Comparison of ENCODE assay signal across 1 cellular context in the genomic region with DNA sequence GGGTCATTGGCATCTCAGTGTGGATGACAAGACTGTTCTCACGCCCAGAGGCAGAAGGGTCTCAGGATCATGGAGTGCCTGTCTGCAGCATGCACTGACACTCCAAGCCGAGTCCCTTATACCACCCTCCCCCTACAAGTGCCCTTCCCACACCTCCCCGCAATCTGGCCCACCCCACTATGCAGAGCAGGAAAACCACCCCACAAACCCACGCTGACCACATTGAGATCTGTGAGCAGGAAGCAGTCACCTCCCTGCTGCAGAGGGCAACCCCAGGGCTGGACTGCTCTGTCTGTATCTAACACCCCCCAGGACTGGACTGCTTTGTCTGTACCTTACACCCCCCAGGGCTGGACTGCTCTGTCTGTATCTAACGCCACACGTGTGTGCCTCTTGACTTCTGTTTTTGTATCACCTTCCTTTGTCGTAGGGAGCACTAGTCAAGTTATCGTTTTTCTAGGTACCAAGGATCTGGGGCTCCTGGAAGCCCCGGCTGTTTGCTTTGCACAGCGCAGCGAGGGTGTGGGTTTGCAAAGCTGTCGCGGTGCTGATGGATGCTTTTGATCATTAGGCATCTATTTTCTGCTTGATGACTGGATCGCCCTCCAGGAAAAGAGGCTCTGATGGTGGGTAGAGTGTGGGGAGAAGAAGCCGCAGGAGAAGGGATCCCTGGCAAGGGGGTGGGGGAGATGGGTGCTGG.
TF ChIP-seq lines count a peak whose summit lies in the region.

No MANE protein-coding gene starts in this region.

TF ChIP-seq in GM23338, 12 proteins besides CTCF, POLR2A, EP300 and RAD21 (continued from another document):
- TF ChIP-seq, protein P1, sequence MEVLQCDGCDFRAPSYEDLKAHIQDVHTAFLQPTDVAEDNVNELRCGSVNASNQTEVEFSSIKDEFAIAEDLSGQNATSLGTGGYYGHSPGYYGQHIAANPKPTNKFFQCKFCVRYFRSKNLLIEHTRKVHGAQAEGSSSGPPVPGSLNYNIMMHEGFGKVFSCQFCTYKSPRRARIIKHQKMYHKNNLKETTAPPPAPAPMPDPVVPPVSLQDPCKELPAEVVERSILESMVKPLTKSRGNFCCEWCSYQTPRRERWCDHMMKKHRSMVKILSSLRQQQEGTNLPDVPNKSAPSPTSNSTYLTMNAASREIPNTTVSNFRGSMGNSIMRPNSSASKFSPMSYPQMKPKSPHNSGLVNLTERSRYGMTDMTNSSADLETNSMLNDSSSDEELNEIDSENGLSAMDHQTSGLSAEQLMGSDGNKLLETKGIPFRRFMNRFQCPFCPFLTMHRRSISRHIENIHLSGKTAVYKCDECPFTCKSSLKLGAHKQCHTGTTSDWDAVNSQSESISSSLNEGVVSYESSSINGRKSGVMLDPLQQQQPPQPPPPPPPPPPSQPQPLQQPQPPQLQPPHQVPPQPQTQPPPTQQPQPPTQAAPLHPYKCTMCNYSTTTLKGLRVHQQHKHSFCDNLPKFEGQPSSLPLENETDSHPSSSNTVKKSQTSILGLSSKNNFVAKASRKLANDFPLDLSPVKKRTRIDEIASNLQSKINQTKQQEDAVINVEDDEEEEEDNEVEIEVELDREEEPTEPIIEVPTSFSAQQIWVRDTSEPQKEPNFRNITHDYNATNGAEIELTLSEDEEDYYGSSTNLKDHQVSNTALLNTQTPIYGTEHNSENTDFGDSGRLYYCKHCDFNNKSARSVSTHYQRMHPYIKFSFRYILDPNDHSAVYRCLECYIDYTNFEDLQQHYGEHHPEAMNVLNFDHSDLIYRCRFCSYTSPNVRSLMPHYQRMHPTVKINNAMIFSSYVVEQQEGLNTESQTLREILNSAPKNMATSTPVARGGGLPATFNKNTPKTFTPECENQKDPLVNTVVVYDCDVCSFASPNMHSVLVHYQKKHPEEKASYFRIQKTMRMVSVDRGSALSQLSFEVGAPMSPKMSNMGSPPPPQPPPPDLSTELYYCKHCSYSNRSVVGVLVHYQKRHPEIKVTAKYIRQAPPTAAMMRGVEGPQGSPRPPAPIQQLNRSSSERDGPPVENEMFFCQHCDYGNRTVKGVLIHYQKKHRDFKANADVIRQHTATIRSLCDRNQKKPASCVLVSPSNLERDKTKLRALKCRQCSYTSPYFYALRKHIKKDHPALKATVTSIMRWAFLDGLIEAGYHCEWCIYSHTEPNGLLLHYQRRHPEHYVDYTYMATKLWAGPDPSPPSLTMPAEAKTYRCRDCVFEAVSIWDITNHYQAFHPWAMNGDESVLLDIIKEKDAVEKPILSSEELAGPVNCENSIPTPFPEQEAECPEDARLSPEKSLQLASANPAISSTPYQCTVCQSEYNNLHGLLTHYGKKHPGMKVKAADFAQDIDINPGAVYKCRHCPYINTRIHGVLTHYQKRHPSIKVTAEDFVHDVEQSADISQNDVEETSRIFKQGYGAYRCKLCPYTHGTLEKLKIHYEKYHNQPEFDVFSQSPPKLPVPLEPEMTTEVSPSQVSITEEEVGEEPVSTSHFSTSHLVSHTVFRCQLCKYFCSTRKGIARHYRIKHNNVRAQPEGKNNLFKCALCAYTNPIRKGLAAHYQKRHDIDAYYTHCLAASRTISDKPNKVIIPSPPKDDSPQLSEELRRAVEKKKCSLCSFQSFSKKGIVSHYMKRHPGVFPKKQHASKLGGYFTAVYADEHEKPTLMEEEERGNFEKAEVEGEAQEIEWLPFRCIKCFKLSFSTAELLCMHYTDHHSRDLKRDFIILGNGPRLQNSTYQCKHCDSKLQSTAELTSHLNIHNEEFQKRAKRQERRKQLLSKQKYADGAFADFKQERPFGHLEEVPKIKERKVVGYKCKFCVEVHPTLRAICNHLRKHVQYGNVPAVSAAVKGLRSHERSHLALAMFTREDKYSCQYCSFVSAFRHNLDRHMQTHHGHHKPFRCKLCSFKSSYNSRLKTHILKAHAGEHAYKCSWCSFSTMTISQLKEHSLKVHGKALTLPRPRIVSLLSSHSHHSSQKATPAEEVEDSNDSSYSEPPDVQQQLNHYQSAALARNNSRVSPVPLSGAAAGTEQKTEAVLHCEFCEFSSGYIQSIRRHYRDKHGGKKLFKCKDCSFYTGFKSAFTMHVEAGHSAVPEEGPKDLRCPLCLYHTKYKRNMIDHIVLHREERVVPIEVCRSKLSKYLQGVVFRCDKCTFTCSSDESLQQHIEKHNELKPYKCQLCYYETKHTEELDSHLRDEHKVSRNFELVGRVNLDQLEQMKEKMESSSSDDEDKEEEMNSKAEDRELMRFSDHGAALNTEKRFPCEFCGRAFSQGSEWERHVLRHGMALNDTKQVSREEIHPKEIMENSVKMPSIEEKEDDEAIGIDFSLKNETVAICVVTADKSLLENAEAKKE (CRISPR knock-in tag; IDR thresholded peaks at IDR 0.05): no peak
- no peak for TF ChIP-seq JUNB (IDR thresholded peaks at IDR 0.05; ENCODE audit: unreplicated experiment)
